Comparison of ENCODE assay signal across 19 cellular contexts in the genomic region with DNA sequence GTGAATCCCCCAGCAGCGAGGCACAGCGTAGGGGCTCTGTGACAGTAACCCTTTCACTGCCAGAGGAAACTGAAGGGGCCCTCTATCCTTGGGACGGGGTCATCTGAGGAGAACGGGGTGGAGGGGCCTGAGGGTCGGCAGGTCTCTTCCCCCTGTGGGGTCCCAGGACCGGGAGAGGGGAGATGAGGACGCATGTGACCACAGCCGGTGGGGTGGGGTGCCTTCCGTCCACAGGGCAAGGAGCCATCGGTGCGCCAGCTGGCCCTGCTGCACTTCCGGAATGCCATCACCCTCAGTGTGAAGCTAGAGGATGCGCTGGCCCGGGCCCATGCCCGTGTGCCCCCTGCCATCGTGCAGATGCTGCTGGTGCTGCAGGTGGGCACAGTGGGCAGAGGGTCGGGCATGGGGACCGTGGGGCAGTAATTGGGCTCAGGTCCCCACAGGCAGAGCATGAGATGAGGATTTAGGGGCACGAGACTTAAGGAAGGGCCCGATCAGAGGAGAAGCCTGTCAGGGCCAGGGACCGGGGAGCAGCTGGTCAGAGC. TPM values are rescaled to one million over a fixed set of nuclear protein-coding genes. Genes with fewer than 3 reads are reported as not detected.
DNase-seq lines count a peak whose midpoint lies in the region; ATAC-seq and TF ChIP-seq lines count a peak whose summit lies in the region.
"Had no signal": no experiment of that assay in that cellular context is flagged by ENCODE, and none has a peak within 500 bp of the region (broad histone marks: within the 10 kb centered on the region; RNA-seq: fewer than 3 reads in every experiment).

No MANE protein-coding gene starts in this region.

- peak overlapping the region; percentile 77 for H3K18ac ChIP-seq in neuronal stem cell (ENCODE audit: low read length)

- intact Hi-C loops in Caco-2 (cut with micrococcal nuclease; ENCODE audit: unreplicated experiment), result no loop called here

- no peak overlapping the region for H3K27ac ChIP-seq in HEK293 (ENCODE audit: extremely low read depth, low read depth, low read length)
- no peak overlapping the region for H3K27ac ChIP-seq in endodermal cell (ENCODE audit: low read depth, low read length)
- H3K27ac ChIP-seq in neuronal stem cell (replicated peaks; ENCODE audit: low read length), result no peak overlapping the region
- H3K27ac ChIP-seq: SK-N-MC had no signal

- peak overlapping the region; percentile 74 for H3K27ac Mint-ChIP-seq in Caco-2 (ENCODE audit: unreplicated experiment)
- no peak overlapping the region for H3K27ac Mint-ChIP-seq in endodermal cell

- no peak overlapping the region for H3K4me2 ChIP-seq in neuronal stem cell (ENCODE audit: insufficient read depth, low read length, poor library complexity, severe bottlenecking)

- POLR2A ChIA-PET in Caco-2 (lab: Charles Lee), result no interaction called here
- POLR2A ChIA-PET in HEK293 (lab: Yijun Ruan, JAX), result interaction anchor here (0.6 to 2.0 kb wide), 2 partner anchors 29 to 130 kb away, joined by 4 read pairs; no protein-coding TSS in a partner anchor

- no peak overlapping the region for H2BK12ac ChIP-seq in neuronal stem cell (ENCODE audit: low read length)

- TF ChIP-seq CTCF in Caco-2 (IDR thresholded peaks at IDR 0.05; ENCODE audit: insufficient read depth in 1 of 2, low read depth in 1 of 2, low read length in 1 of 2, severe bottlenecking in 1 of 2, unreplicated experiment in 1 of 2), result no peak
- TF ChIP-seq CTCF in HEK293 (tag by site-specific recombination; IDR thresholded peaks at IDR 0.05), result no peak
- no peak for TF ChIP-seq CTCF in endodermal cell (conservative IDR thresholded peaks at IDR 0.05)

- no peak overlapping the region for H4K8ac ChIP-seq in neuronal stem cell (ENCODE audit: low read depth, low read length)

- H3K9me3 ChIP-seq in Caco-2 (no peaks in the 10 kb centered on the region), HEK293 (ENCODE audit: control insufficient read depth, insufficient read depth, low read depth, low read length) (no peaks in the 10 kb centered on the region), endodermal cell (ENCODE audit: control insufficient read depth, low read length) (no peaks in the 10 kb centered on the region), neuronal stem cell (replicated peaks in 1 of 2; ENCODE audit: control insufficient read depth in 2 of 2, insufficient read depth in 1 of 2, low read depth in 1 of 2, low read length in 2 of 2) (peaks cover 0 to 6% of the 10 kb centered on the region in 2 donors)
- H3K9me3 ChIP-seq: BE2C had no signal

- H4K91ac ChIP-seq in neuronal stem cell (ENCODE audit: low read depth, low read length, poor library complexity), result peak overlapping the region; percentile 83

- peaks cover 34% of the 10 kb centered on the region for H3K4me1 ChIP-seq in Caco-2
- H3K4me1 ChIP-seq in HEK293 (ENCODE audit: control insufficient read depth, insufficient read depth, low read length), result no peaks in the 10 kb centered on the region
- no peaks in the 10 kb centered on the region for H3K4me1 ChIP-seq in endodermal cell (ENCODE audit: control insufficient read depth, insufficient read depth, low read length)
- H3K4me1 ChIP-seq in neuronal stem cell (ENCODE audit: control insufficient read depth in 2 of 2, insufficient read depth in 1 of 2, low read depth in 1 of 2, low read length in 2 of 2), result peaks cover 9 to 18% of the 10 kb centered on the region in 2 donors

- H3K9ac ChIP-seq in endodermal cell (ENCODE audit: extremely low read depth, low read length, poor library complexity, severe bottlenecking), result peak overlapping the region; percentile 11
- H3K9ac ChIP-seq in neuronal stem cell (ENCODE audit: low read depth, low read length, poor library complexity), result peak overlapping the region; percentile 75

- H3K27me3 Mint-ChIP-seq in Caco-2 (ENCODE audit: insufficient read depth, unreplicated experiment), result no peaks in the 10 kb centered on the region
- H3K27me3 Mint-ChIP-seq in endodermal cell (ENCODE audit: insufficient read depth), result no peaks in the 10 kb centered on the region

- no peak overlapping the region for H2AFZ ChIP-seq in neuronal stem cell (ENCODE audit: low read length)

- no peak for DNase-seq in Caco-2
- no peak for DNase-seq in endodermal cell
- DNase-seq in neuronal stem cell (ENCODE audit: low spot score), result no peak
- no peak for DNase-seq in NCI-H2107 treated with DMSO at 0.1 percent for 48 hours (lab: John Stamatoyannopoulos, UW; ENCODE audit: unreplicated experiment)
- DNase-seq in SIG-M5 treated with dmso at 0.1 percent for 504 hours (lab: John Stamatoyannopoulos, UW; ENCODE audit: unreplicated experiment), result no peak
- DNase-seq: BE2C, DMS79, Kasumi-1, NCI-H1694, NCI-H2081, NCI-H2171 treated with DMSO at 0.1 percent for 48 hours, NCI-H526, OCI-M1, SHP77 had no signal

- CTCF ChIA-PET in Caco-2 (lab: Charles Lee) (no interaction called here), HEK293 (lab: Yijun Ruan, JAX) (interaction anchor here (0.9 to 5.1 kb wide), 2 partner anchors 35 to 43 kb away, joined by 5 to 70 read pairs; no protein-coding TSS in a partner anchor)

- peaks cover 5% of the 10 kb centered on the region for H3K79me1 ChIP-seq in neuronal stem cell (ENCODE audit: low read depth, low read length)

- peak overlapping the region; percentile 16 for H2BK120ac ChIP-seq in neuronal stem cell (ENCODE audit: low read depth, low read length)

- H3K27me3 ChIP-seq in Caco-2 (replicated peaks; ENCODE audit: control insufficient read depth, insufficient read depth, low read length) (no peaks in the 10 kb centered on the region), endodermal cell (ENCODE audit: control insufficient read depth, insufficient read depth, low read length, poor library complexity, severe bottlenecking) (no peaks in the 10 kb centered on the region), neuronal stem cell (ENCODE audit: control insufficient read depth in 3 of 3, insufficient read depth in 3 of 3, low read depth in 1 of 3, low read length in 3 of 3) (peaks cover 0 to 14% (median 0%) of the 10 kb centered on the region in 3 experiments)
- H3K27me3 ChIP-seq: BE2C had no signal

- 85 to 91% methylated on average over 7 to 21 of the region's 21 CpGs for WGBS in endodermal cell (ENCODE audit: insufficient coverage in 1 of 2, insufficient read length in 1 of 2), 2 experiments
- no CpG with 5 or more reads among the region's 21 CpGs for WGBS in neuronal stem cell (ENCODE audit: extremely low coverage in 2 of 2, insufficient read length in 2 of 2, insufficient replicate concordance in 1 of 2), 2 donors

- H3K36me3 Mint-ChIP-seq in Caco-2 (ENCODE audit: insufficient read depth, unreplicated experiment) (peaks cover 91% of the 10 kb centered on the region), endodermal cell (ENCODE audit: low read depth) (peaks cover 13% of the 10 kb centered on the region)

- H3K4ac ChIP-seq in neuronal stem cell (ENCODE audit: low read length), result no peak overlapping the region

- no peak for ATAC-seq in HG03460 (IDR thresholded peaks at IDR 0.05; ENCODE audit: unreplicated experiment)

- peak overlapping the region; percentile 47 for H3K14ac ChIP-seq in neuronal stem cell (ENCODE audit: low read length)

- H3K4me1 Mint-ChIP-seq in Caco-2 (ENCODE audit: low read depth, unreplicated experiment) (peaks cover 7% of the 10 kb centered on the region), endodermal cell (peaks cover 2% of the 10 kb centered on the region)

- peak overlapping the region; percentile 69 for H3K23ac ChIP-seq in neuronal stem cell (ENCODE audit: low read depth, low read length, poor library complexity)

- no peaks in the 10 kb centered on the region for H3K9me3 Mint-ChIP-seq in Caco-2 (ENCODE audit: unreplicated experiment)
- no peaks in the 10 kb centered on the region for H3K9me3 Mint-ChIP-seq in endodermal cell

- H3K4me3 ChIP-seq in Caco-2 (ENCODE audit: low read depth, low read length) (no peak overlapping the region), HEK293 (ENCODE audit: low read depth, low read length) (no peak overlapping the region), endodermal cell (ENCODE audit: low read length) (no peak overlapping the region), neuronal stem cell (ENCODE audit: low read length in 2 of 2) (no peak overlapping the region)
- H3K4me3 ChIP-seq: SK-N-MC had no signal

- H2AK5ac ChIP-seq in neuronal stem cell (ENCODE audit: low read depth, low read length), result peak overlapping the region; percentile 91

- BruUV-seq in Caco-2 (replicated peaks; lab: Mats Ljungman, UMichigan), result no TSS peak

- H2BK15ac ChIP-seq in neuronal stem cell (ENCODE audit: low read length), result no peak overlapping the region

- no peaks in the 10 kb centered on the region; the same call in 1 of the 2 replicates for H3K36me3 ChIP-seq in Caco-2 (ENCODE audit: control insufficient read depth, insufficient read depth, low read length)
- H3K36me3 ChIP-seq in HEK293 (ENCODE audit: control insufficient read depth in 2 of 2, insufficient read depth in 1 of 2, low read length in 2 of 2), result peaks cover 0 to 14% of the 10 kb centered on the region in 2 experiments; a peak in 1 of 3 replicates
- no peaks in the 10 kb centered on the region for H3K36me3 ChIP-seq in endodermal cell (ENCODE audit: control insufficient read depth, insufficient read depth, low read length)
- peaks cover 0 to 6% of the 10 kb centered on the region in 2 donors for H3K36me3 ChIP-seq in neuronal stem cell (replicated peaks in 1 of 2; ENCODE audit: control insufficient read depth in 2 of 2, insufficient read depth in 2 of 2, low read length in 2 of 2)
- H3K36me3 ChIP-seq: BE2C had no signal

- H3K4me3 Mint-ChIP-seq in Caco-2 (ENCODE audit: unreplicated experiment), result no peak overlapping the region
- no peak overlapping the region for H3K4me3 Mint-ChIP-seq in endodermal cell

- peak overlapping the region; percentile 72 for H2BK5ac ChIP-seq in neuronal stem cell (ENCODE audit: low read length)

TF ChIP-seq in HEK293, 187 proteins besides CTCF, POLR2A, EP300 and RAD21 (continues in another document):
- TF ChIP-seq ZNF366 (tag by site-specific recombination; conservative IDR thresholded peaks at IDR 0.05), result no peak

RNA-seq across cellular contexts. Expression of a gene that starts 20.3 kb away (rescaled TPM):
- total RNA-seq in Caco-2 (2022), result 81.5 and 90.5 TPM in 2 replicates
- 10 to 100 TPM; 45.2 to 51.3 TPM for total RNA-seq in endodermal cell
- polyA plus RNA-seq in endodermal cell (2013, experiment 1 of 2), result 9.3 TPM
- polyA plus RNA-seq in endodermal cell (2013, experiment 2 of 2), result 4.3 TPM
- polyA plus RNA-seq in neuronal stem cell (2013, experiment 1 of 2), result 4.1 TPM
- polyA plus RNA-seq in neuronal stem cell (2013, experiment 2 of 2), result 4.2 TPM
- total RNA-seq: A673, H4 had no signal

RNA-seq across cellular contexts. Expression of a gene that starts 30.1 kb away (rescaled TPM):
- total RNA-seq in Caco-2 (2022), result 74.8 and 82.8 TPM in 2 replicates
- 10 to 100 TPM; 32.0 to 37.2 TPM for total RNA-seq in endodermal cell
- polyA plus RNA-seq in endodermal cell (2013, experiment 1 of 2), result 13.0 TPM
- polyA plus RNA-seq in endodermal cell (2013, experiment 2 of 2), result 12.3 TPM
- polyA plus RNA-seq in neuronal stem cell (2013, experiment 1 of 2), result 14.6 TPM
- polyA plus RNA-seq in neuronal stem cell (2013, experiment 2 of 2), result 14.4 TPM
